In genomic region chr10:124916585-124917167, GRCh38 we compare ENCODE assay signal across 1 cellular context.
TF ChIP-seq lines count a peak whose summit lies in the region.

No MANE protein-coding gene starts in this region.

TF ChIP-seq in HepG2, 621 proteins besides CTCF, POLR2A, EP300 and RAD21 (continued from another document):
- TF ChIP-seq, protein P1, sequence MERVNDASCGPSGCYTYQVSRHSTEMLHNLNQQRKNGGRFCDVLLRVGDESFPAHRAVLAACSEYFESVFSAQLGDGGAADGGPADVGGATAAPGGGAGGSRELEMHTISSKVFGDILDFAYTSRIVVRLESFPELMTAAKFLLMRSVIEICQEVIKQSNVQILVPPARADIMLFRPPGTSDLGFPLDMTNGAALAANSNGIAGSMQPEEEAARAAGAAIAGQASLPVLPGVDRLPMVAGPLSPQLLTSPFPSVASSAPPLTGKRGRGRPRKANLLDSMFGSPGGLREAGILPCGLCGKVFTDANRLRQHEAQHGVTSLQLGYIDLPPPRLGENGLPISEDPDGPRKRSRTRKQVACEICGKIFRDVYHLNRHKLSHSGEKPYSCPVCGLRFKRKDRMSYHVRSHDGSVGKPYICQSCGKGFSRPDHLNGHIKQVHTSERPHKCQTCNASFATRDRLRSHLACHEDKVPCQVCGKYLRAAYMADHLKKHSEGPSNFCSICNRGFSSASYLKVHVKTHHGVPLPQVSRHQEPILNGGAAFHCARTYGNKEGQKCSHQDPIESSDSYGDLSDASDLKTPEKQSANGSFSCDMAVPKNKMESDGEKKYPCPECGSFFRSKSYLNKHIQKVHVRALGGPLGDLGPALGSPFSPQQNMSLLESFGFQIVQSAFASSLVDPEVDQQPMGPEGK (CRISPR knock-in tag; IDR thresholded peaks at IDR 0.05) = peak; percentile 28; the same call in 1 of the 2 replicates
- peak; percentile 51; the same call in 1 of the 2 replicates for TF ChIP-seq ZNF264 (CRISPR knock-in tag; IDR thresholded peaks at IDR 0.05)
- no peak for TF ChIP-seq ZNF354B (CRISPR knock-in tag; IDR thresholded peaks at IDR 0.05)
- TF ChIP-seq, protein P2, sequence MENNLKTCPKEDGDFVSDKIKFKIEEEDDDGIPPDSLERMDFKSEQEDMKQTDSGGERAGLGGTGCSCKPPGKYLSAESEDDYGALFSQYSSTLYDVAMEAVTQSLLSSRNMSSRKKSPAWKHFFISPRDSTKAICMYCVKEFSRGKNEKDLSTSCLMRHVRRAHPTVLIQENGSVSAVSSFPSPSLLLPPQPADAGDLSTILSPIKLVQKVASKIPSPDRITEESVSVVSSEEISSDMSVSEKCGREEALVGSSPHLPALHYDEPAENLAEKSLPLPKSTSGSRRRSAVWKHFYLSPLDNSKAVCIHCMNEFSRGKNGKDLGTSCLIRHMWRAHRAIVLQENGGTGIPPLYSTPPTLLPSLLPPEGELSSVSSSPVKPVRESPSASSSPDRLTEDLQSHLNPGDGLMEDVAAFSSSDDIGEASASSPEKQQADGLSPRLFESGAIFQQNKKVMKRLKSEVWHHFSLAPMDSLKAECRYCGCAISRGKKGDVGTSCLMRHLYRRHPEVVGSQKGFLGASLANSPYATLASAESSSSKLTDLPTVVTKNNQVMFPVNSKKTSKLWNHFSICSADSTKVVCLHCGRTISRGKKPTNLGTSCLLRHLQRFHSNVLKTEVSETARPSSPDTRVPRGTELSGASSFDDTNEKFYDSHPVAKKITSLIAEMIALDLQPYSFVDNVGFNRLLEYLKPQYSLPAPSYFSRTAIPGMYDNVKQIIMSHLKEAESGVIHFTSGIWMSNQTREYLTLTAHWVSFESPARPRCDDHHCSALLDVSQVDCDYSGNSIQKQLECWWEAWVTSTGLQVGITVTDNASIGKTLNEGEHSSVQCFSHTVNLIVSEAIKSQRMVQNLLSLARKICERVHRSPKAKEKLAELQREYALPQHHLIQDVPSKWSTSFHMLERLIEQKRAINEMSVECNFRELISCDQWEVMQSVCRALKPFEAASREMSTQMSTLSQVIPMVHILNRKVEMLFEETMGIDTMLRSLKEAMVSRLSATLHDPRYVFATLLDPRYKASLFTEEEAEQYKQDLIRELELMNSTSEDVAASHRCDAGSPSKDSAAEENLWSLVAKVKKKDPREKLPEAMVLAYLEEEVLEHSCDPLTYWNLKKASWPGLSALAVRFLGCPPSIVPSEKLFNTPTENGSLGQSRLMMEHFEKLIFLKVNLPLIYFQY (CRISPR knock-in tag; IDR thresholded peaks at IDR 0.05; ENCODE audit: borderline replicate concordance) = peak; percentile 72; the same call in 1 of the 2 replicates
- peak; percentile 66; the same call in 1 of the 2 replicates for TF ChIP-seq TARDBP (CRISPR knock-in tag; IDR thresholded peaks at IDR 0.05)
- TF ChIP-seq PPARG (CRISPR knock-in tag; conservative IDR thresholded peaks at IDR 0.05) = no peak; the same call in 1 of the 2 replicates
- TF ChIP-seq SP140L (CRISPR knock-in tag; IDR thresholded peaks at IDR 0.05; ENCODE audit: borderline replicate concordance) = no peak
- no peak for TF ChIP-seq ZNF704 (CRISPR knock-in tag; IDR thresholded peaks at IDR 0.05; ENCODE audit: borderline replicate concordance)
- no peak for TF ChIP-seq GLI4 (CRISPR knock-in tag; IDR thresholded peaks at IDR 0.05; ENCODE audit: borderline replicate concordance)
- TF ChIP-seq, protein P3, sequence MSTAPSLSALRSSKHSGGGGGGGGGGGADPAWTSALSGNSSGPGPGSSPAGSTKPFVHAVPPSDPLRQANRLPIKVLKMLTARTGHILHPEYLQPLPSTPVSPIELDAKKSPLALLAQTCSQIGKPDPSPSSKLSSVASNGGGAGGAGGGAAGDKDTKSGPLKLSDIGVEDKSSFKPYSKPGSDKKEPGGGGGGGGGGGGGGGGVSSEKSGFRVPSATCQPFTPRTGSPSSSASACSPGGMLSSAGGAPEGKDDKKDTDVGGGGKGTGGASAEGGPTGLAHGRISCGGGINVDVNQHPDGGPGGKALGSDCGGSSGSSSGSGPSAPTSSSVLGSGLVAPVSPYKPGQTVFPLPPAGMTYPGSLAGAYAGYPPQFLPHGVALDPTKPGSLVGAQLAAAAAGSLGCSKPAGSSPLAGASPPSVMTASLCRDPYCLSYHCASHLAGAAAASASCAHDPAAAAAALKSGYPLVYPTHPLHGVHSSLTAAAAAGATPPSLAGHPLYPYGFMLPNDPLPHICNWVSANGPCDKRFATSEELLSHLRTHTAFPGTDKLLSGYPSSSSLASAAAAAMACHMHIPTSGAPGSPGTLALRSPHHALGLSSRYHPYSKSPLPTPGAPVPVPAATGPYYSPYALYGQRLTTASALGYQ (CRISPR knock-in tag; IDR thresholded peaks at IDR 0.05) = peak; percentile 72; the same call in 1 of the 2 replicates
- peak; percentile 85 for TF ChIP-seq ZSCAN9 (CRISPR knock-in tag; IDR thresholded peaks at IDR 0.05; ENCODE audit: borderline replicate concordance)
- 0 out of 2 replicates have a peak, but pooled peaks have one; percentile 54 for TF ChIP-seq ZNF138 (CRISPR knock-in tag; IDR thresholded peaks at IDR 0.05; ENCODE audit: low read depth)
- TF ChIP-seq ZNF136 (CRISPR knock-in tag; IDR thresholded peaks at IDR 0.05; ENCODE audit: low read depth) = 0 out of 2 replicates have a peak, but pooled peaks have one; percentile 30
- 0 out of 2 replicates have a peak, but pooled peaks have one; percentile 12 for TF ChIP-seq ZNF33B (CRISPR knock-in tag; IDR thresholded peaks at IDR 0.05)
- TF ChIP-seq FOSL2 (CRISPR knock-in tag; IDR thresholded peaks at IDR 0.05) = peak; percentile 68
- TF ChIP-seq ZNF788 (CRISPR knock-in tag; IDR thresholded peaks at IDR 0.05; ENCODE audit: borderline replicate concordance) = peak; percentile 66
- TF ChIP-seq TBL1XR1 (IDR thresholded peaks at IDR 0.05; ENCODE audit: borderline replicate concordance, low read length, partially characterized antibody) = no peak
